1 cellular context compared by ENCODE assay signal in genomic region chr16:75026227-75026891, GRCh38.
TF ChIP-seq lines count a peak whose summit lies in the region.
"Not testable (repeated sequence)": the region's sequence is repeated elsewhere in the genome, so short reads cannot be mapped to it uniquely, and the experiment has no call there.

No MANE protein-coding gene starts in this region.

TF ChIP-seq in K562, 482 proteins besides CTCF, POLR2A, EP300 and RAD21:
- TF ChIP-seq NFE2 (IDR thresholded peaks at IDR 0.05; ENCODE audit: low read depth): 0 out of 2 replicates have a peak, but pooled peaks have one; percentile 1
- TF ChIP-seq MAFG (tag; conservative IDR thresholded peaks at IDR 0.05): peak; percentile 27; the same call in 1 of the 2 replicates
- TF ChIP-seq ATF1 (CRISPR knock-in tag; IDR thresholded peaks at IDR 0.05); ATF3 (CRISPR knock-in tag; conservative IDR thresholded peaks at IDR 0.05); CREB1 (CRISPR knock-in tag; IDR thresholded peaks at IDR 0.05): not testable (repeated sequence)
- peak; percentile 45 for TF ChIP-seq ATF1 (tag; IDR thresholded peaks at IDR 0.05)
- 0 out of 2 replicates have a peak, but pooled peaks have one; percentile 35 for TF ChIP-seq ATF3 (IDR thresholded peaks at IDR 0.05)
- peak; percentile 23; the same call in 1 of the 2 replicates for TF ChIP-seq CREB1 (IDR thresholded peaks at IDR 0.05)
- peak; percentile 39 to 43; a peak in 1 of 4 replicates for TF ChIP-seq FOXK2 (conservative IDR thresholded peaks at IDR 0.05 in 1 of 2, IDR thresholded peaks at IDR 0.05 in 1 of 2; ENCODE audit: low read depth in 2 of 2)
- TF ChIP-seq CREM (IDR thresholded peaks at IDR 0.05; ENCODE audit: low read depth): peak; percentile 59; the same call in 1 of the 2 replicates
- TF ChIP-seq ZNF592 (IDR thresholded peaks at IDR 0.05): 0 out of 2 replicates have a peak, but pooled peaks have one; percentile 15
- TF ChIP-seq JUND (IDR thresholded peaks at IDR 0.05; ENCODE audit: borderline replicate concordance, low read depth, low read length): peak; percentile 41; the same call in 1 of the 2 replicates
- TF ChIP-seq JUND (tag; IDR thresholded peaks at IDR 0.05; ENCODE audit: borderline replicate concordance, low read depth, low read length): peak; percentile 56; the same call in 1 of the 3 replicates
- TF ChIP-seq KDM4B (IDR thresholded peaks at IDR 0.05; ENCODE audit: borderline replicate concordance in 2 of 2, low read depth in 1 of 2): peak in 1 of 2 experiments; percentile 47; a peak in 1 of 4 replicates
- peak; percentile 30; the same call in 1 of the 2 replicates for TF ChIP-seq EP400 (IDR thresholded peaks at IDR 0.05)
- TF ChIP-seq C11orf30 (IDR thresholded peaks at IDR 0.05; ENCODE audit: low read depth): peak; percentile 45; the same call in 1 of the 2 replicates
